Comparison of ENCODE assay signal across 8 cellular contexts in genomic region chr19:36115453-36116343, GRCh38. TPM values are rescaled to one million over a fixed set of nuclear protein-coding genes. Genes with fewer than 3 reads are reported as not detected.
DNase-seq lines count a peak whose midpoint lies in the region; ATAC-seq and TF ChIP-seq lines count a peak whose summit lies in the region.

TSS of gene TBCB (plus strand) at chr19:36115468. CDS start at chr19:36115561, 93 bp downstream.

- DNase-seq in NK-92 treated with Interleukin-12 subunit alpha and Interleukin-12 subunit beta, amount 100 ng/mL, for 24 hours (lab: John Stamatoyannopoulos, UW), result peak; percentile 93
- no peak for DNase-seq in NK-92 (lab: John Stamatoyannopoulos, UW; ENCODE audit: unreplicated experiment)
- DNase-seq in HT-29 (ENCODE audit: low spot score), result peak; percentile 42
- DNase-seq in astrocyte of the cerebellum (ENCODE audit: low read depth), result no peak
- peak; percentile 38 for DNase-seq in iris pigment epithelial cell (ENCODE audit: low read depth)
- peak; percentile 84 to 94 (median 89) for DNase-seq in stimulated activated CD4-positive, alpha-beta T cell treated with anti-CD3 and anti-CD28 coated beads, Interleukin-1b, Interleukin-23, amount 100 ng/mL, for 24 hours (ENCODE audit: low read depth in 4 of 4, low spot score in 1 of 4)

- in situ Hi-C loops in astrocyte of the cerebellum (cut with HindIII; ENCODE audit: low sequenced_read_pairs), result no loop called here

- peak within 1 kb of the TSS; percentile 96 for H3K4me3 ChIP-seq in astrocyte of the cerebellum (ENCODE audit: low read depth, low read length)

- intact Hi-C loops in T-helper 2 cell treated with Interferon-gamma antibody and Interleukin-4, amounts not matched to agents 100 ng/mL and 5 ng/mL, for 36 hours (cut with micrococcal nuclease), result loop anchor here (1.0 to 10.0 kb wide), 10 partner anchors 12 to 722 kb away; partner anchors contain the start of genes ALKBH6, IGFLR1, KMT2B and LIN37

- TF ChIP-seq CTCF in astrocyte of the cerebellum (IDR thresholded peaks at IDR 0.05; ENCODE audit: low read depth, low read length, missing control alignments), result no peak

- no peak for ATAC-seq in GM18517 (IDR thresholded peaks at IDR 0.05; ENCODE audit: unreplicated experiment)

RNA-seq across cellular contexts. Expression of gene TBCB, which starts in this region (rescaled TPM):
- 420 and 425 TPM in 2 replicates for total RNA-seq in HT-29 (2014; rRNA removed; shearing (Covaris generic))
- total RNA-seq in T-helper 2 cell treated with Interferon-gamma antibody and Interleukin-4, amounts not matched to agents 100 ng/mL and 5 ng/mL, for 36 hours, result 184 and 185 TPM in 2 replicates

Comparison
In these comparisons a context has a peak if more than half of its experiments do, and no peak if none do; other contexts are left out.
1. DNase-seq: peak in NK-92 treated with Interleukin-12 subunit alpha and Interleukin-12 subunit beta, amount 100 ng/mL, for 24 hours (single experiment), HT-29 (single experiment), iris pigment epithelial cell (single experiment) and stimulated activated CD4-positive, alpha-beta T cell treated with anti-CD3 and anti-CD28 coated beads, Interleukin-1b, Interleukin-23, amount 100 ng/mL, for 24 hours (4 of 4); none in NK-92 (single experiment) and astrocyte of the cerebellum (single experiment).